In the genomic region with DNA sequence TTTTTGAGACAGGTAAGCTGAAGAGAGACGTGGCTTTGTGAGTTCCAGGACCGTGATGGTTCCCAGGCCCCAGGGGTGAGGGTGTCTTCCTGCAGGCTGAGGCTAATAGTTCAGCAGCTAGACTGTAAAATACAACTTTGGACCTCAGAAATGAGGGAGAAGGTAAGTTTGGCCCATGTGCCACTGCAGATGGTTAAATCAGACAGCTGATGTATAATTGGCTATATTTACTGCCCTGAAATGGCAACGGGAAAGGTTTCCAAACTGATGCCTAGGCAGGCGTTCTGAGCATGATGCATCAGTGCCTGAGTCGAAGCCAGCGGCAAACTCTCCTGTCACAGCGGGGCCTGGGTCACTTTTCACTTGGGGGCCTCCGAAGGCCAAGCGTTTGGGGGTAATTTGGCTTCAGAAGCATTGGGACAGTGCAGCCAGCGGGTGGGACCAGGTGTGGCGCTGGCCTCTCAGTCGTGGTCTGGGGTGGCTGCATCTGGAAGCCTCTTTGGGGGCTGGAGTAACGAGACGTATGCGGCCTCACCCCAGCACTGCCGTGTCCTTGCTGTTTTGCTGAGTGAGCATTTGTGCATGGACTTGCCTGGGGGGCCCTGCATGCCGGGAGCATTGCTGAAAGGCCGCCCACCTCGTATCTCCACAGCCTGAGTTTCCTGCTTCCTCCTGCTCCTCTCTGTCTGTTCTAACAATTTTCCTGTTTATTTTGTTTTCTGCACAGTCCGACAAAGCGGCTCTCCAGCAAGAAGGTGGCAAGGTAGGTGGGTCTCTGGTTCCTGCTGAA, we compare ENCODE assay signal across 1 cellular context.
TF ChIP-seq lines count a peak whose summit lies in the region.

No MANE protein-coding gene starts in this region.

TF ChIP-seq in IMR-90, 13 proteins besides CTCF, POLR2A, EP300 and RAD21 (continued from another document):
- TF ChIP-seq, protein P1, sequence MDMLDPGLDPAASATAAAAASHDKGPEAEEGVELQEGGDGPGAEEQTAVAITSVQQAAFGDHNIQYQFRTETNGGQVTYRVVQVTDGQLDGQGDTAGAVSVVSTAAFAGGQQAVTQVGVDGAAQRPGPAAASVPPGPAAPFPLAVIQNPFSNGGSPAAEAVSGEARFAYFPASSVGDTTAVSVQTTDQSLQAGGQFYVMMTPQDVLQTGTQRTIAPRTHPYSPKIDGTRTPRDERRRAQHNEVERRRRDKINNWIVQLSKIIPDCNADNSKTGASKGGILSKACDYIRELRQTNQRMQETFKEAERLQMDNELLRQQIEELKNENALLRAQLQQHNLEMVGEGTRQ (IDR thresholded peaks at IDR 0.05; ENCODE audit: low read depth, low read length), result no peak
- TF ChIP-seq RCOR1 (IDR thresholded peaks at IDR 0.05; ENCODE audit: insufficient replicate concordance, low read length) (no peak), CHD1 (IDR thresholded peaks at IDR 0.05; ENCODE audit: low read depth, low read length) (no peak), BHLHE40 (IDR thresholded peaks at IDR 0.05; ENCODE audit: low read depth, low read length) (no peak)
